21 cellular contexts compared by ENCODE assay signal in the genomic region with DNA sequence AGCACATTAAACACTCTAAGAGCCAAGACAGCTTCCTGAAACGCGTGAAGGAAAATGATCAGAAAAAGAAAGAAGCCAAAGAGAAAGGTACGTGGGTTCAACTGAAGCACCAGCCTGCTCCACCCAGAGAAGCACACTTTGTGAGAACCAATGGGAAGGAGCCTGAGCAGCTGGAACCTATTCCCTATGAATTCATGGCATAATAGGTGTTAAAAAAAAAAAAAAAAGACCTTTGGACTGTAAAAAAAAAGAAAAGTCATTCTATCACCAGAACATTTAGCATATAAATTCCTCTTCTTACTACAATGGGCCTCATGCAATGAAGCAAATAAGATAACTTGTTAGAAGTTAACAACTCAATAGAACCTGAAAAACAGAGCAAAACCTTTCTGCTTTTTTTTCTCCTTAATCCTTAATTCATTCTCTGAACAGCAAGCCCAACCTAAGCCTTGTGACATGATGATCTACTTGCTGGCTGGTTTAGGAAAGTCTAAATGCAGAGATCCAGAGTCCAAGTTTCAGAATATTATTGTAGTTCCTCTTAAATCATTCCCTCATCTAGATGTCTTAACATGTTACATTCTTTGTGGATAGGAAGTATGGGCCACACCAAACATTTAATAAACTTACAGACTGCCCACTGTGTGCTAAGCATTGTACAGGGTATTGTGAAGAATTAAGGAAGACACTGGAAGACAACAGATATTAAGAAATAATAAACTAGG. TPM values are rescaled to one million over a fixed set of nuclear protein-coding genes. Genes with fewer than 3 reads are reported as not detected.
DNase-seq lines count a peak whose midpoint lies in the region; ATAC-seq and TF ChIP-seq lines count a peak whose summit lies in the region.
"Had no signal": no experiment of that assay in that cellular context is flagged by ENCODE, and none has a peak within 500 bp of the region (broad histone marks: within the 10 kb centered on the region; RNA-seq: fewer than 3 reads in every experiment).

No MANE protein-coding gene starts in this region.

- H3K4me3 ChIP-seq in HUES6 (ENCODE audit: low read depth, low read length) (no peak overlapping the region), endodermal cell (ENCODE audit: low read length) (no peak overlapping the region), liver (ENCODE audit: low read depth in 1 of 3, low read length in 3 of 3) (no peak overlapping the region), MM.1S (ENCODE audit: low read length) (no peak overlapping the region)

- H3K79me2 ChIP-seq in MM.1S (ENCODE audit: low read length) = no peaks in the 10 kb centered on the region

- TF ChIP-seq RAD21 in liver (IDR thresholded peaks at IDR 0.05) = no peak

- no peaks in the 10 kb centered on the region for H3K9me3 Mint-ChIP-seq in endodermal cell
- H3K9me3 Mint-ChIP-seq: CD14-positive monocyte had no signal

- H3F3A ChIP-seq in MM.1S (ENCODE audit: insufficient read depth, low read length) = no peaks in the 10 kb centered on the region; the same call in 1 of the 2 replicates

- no peak overlapping the region for H2AFZ ChIP-seq in MM.1S (ENCODE audit: low read length)

- DNase-seq in endodermal cell (no peak), MM.1S (no peak), NCI-H2227 (lab: John Stamatoyannopoulos, UW; ENCODE audit: unreplicated experiment) (no peak), cerebellum (ENCODE audit: low spot score) (no peak)
- DNase-seq: COR-L47, DMS153, EL, KG1, NCI-H1048, NCI-H1436 treated with DMSO at 0.1 percent for 48 hours, NCI-H2029 treated with DMSO at 0.1 percent for 48 hours, NCI-H2171 treated with DMSO at 0.1 percent for 48 hours, NCI-H510A, NCI-H82 had no signal

- H3K4me3 Mint-ChIP-seq in endodermal cell = no peak overlapping the region
- H3K4me3 Mint-ChIP-seq: CD14-positive monocyte had no signal

- peak overlapping the region; percentile 72 for H3K27ac Mint-ChIP-seq in endodermal cell

- H3K36me3 Mint-ChIP-seq in endodermal cell (ENCODE audit: low read depth) = peaks cover 23% of the 10 kb centered on the region

- ATAC-seq in HG02763 (IDR thresholded peaks at IDR 0.05; ENCODE audit: unreplicated experiment) = no peak

- H3K9me3 ChIP-seq in HUES6 (ENCODE audit: control insufficient read depth, insufficient read depth, low read depth, low read length) (no peaks in the 10 kb centered on the region), endodermal cell (ENCODE audit: control insufficient read depth, low read length) (no peaks in the 10 kb centered on the region), liver (ENCODE audit: control insufficient read depth in 4 of 4, low read length in 3 of 4) (no peaks in the 10 kb centered on the region), MM.1S (replicated peaks; ENCODE audit: insufficient read depth, low read length) (no peaks in the 10 kb centered on the region)

- H3K36me3 ChIP-seq in HUES6 (ENCODE audit: control insufficient read depth, insufficient read depth, low read length) = peaks cover 24% of the 10 kb centered on the region
- H3K36me3 ChIP-seq in endodermal cell (ENCODE audit: control insufficient read depth, insufficient read depth, low read length) = peaks cover 19% of the 10 kb centered on the region
- H3K36me3 ChIP-seq in liver (ENCODE audit: control insufficient read depth in 4 of 4, insufficient read depth in 3 of 4, low read depth in 1 of 4, low read length in 3 of 4) = peaks cover 0 to 3% (median 0%) of the 10 kb centered on the region in 4 donors
- H3K36me3 ChIP-seq in MM.1S (replicated peaks; ENCODE audit: insufficient read depth, low read length) = peaks cover 9% of the 10 kb centered on the region; the same call in 1 of the 2 replicates

- no peak overlapping the region for H3K4me2 ChIP-seq in MM.1S (ENCODE audit: low read depth, low read length)

- H3K27me3 Mint-ChIP-seq in endodermal cell (ENCODE audit: insufficient read depth) = no peaks in the 10 kb centered on the region

- H3K9me2 ChIP-seq in MM.1S (replicated peaks; ENCODE audit: insufficient read depth, low read length) = no peaks in the 10 kb centered on the region

- TF ChIP-seq CTCF in 22Rv1 (IDR thresholded peaks at IDR 0.05) = no peak
- no peak for TF ChIP-seq CTCF in endodermal cell (conservative IDR thresholded peaks at IDR 0.05)
- no peak for TF ChIP-seq CTCF in liver (IDR thresholded peaks at IDR 0.05; ENCODE audit: low read depth, low read length, missing input control)
- no peak for TF ChIP-seq CTCF in MM.1S (IDR thresholded peaks at IDR 0.05; ENCODE audit: low read length)

- WGBS in endodermal cell (ENCODE audit: insufficient coverage in 1 of 2, insufficient read length in 1 of 2), 2 experiments = 68 to 83% methylated on average over 2 to 3 of the region's 3 CpGs
- WGBS in liver = 83% methylated on average over 3 of the region's 3 CpGs

- no peaks in the 10 kb centered on the region for H3K27me3 ChIP-seq in HUES6 (ENCODE audit: control insufficient read depth, insufficient read depth, low read length)
- H3K27me3 ChIP-seq in endodermal cell (ENCODE audit: control insufficient read depth, insufficient read depth, low read length, poor library complexity, severe bottlenecking) = no peaks in the 10 kb centered on the region
- H3K27me3 ChIP-seq in liver (ENCODE audit: control insufficient read depth in 4 of 4, insufficient read depth in 4 of 4, low read length in 3 of 4) = no peaks in the 10 kb centered on the region
- no peaks in the 10 kb centered on the region for H3K27me3 ChIP-seq in MM.1S (replicated peaks; ENCODE audit: insufficient read depth, low read length)

- no peaks in the 10 kb centered on the region for H4K20me1 ChIP-seq in MM.1S (ENCODE audit: insufficient read depth, low read length)

- peak overlapping the region; percentile 13; the same call in 1 of the 2 replicates for H3K27ac ChIP-seq in 22Rv1
- H3K27ac ChIP-seq in HUES6 (ENCODE audit: low read depth, low read length) = peak overlapping the region; percentile 36; the same call in 1 of the 2 replicates
- no peak overlapping the region for H3K27ac ChIP-seq in endodermal cell (ENCODE audit: low read depth, low read length)
- no peak overlapping the region for H3K27ac ChIP-seq in liver (ENCODE audit: low read depth in 1 of 2, low read length in 2 of 2)
- no peak overlapping the region for H3K27ac ChIP-seq in MM.1S (ENCODE audit: low read length)

- peaks cover 10% of the 10 kb centered on the region; the same call in 1 of the 2 replicates for H3K4me1 ChIP-seq in HUES6 (ENCODE audit: control insufficient read depth, insufficient read depth, low read length)
- peaks cover 4% of the 10 kb centered on the region for H3K4me1 ChIP-seq in endodermal cell (ENCODE audit: control insufficient read depth, insufficient read depth, low read length)
- H3K4me1 ChIP-seq in liver (ENCODE audit: control insufficient read depth in 4 of 4, insufficient read depth in 4 of 4, low read length in 3 of 4) = peaks cover 0 to 8% (median 4%) of the 10 kb centered on the region in 4 donors
- no peaks in the 10 kb centered on the region for H3K4me1 ChIP-seq in MM.1S (ENCODE audit: low read length)

- H3K9ac ChIP-seq in HUES6 (ENCODE audit: low read length) = peak overlapping the region; percentile 9
- H3K9ac ChIP-seq in endodermal cell (ENCODE audit: extremely low read depth, low read length, poor library complexity, severe bottlenecking) = no peak overlapping the region
- no peak overlapping the region for H3K9ac ChIP-seq in liver (ENCODE audit: low read depth in 1 of 2, low read length in 2 of 2)
- no peak overlapping the region for H3K9ac ChIP-seq in MM.1S (ENCODE audit: low read length)

- peaks cover 34% of the 10 kb centered on the region for H3K4me1 Mint-ChIP-seq in endodermal cell
- H3K4me1 Mint-ChIP-seq: CD14-positive monocyte had no signal

TF ChIP-seq in liver, 16 proteins besides CTCF, POLR2A, EP300 and RAD21:
- TF ChIP-seq FOXA1 (IDR thresholded peaks at IDR 0.05) (no peak), HNF4A (conservative IDR thresholded peaks at IDR 0.05) (peak; percentile 43 to 45)
TF ChIP-seq in liver: peak in this region for 1.

RNA-seq across cellular contexts. Expression of gene BRCA1, which starts 45.4 kb away (rescaled TPM):
- total RNA-seq in endodermal cell (10 to 100 TPM; 45.4 to 59.0 TPM), liver (10 to 100 TPM in 1 of 2 donors, 1 to 10 TPM in 1; 8.9 to 18.6 TPM), cerebellum (20.1 TPM)
- polyA plus RNA-seq in endodermal cell (2013, experiment 1 of 2) = 37.7 TPM
- polyA plus RNA-seq in endodermal cell (2013, experiment 2 of 2) = 34.2 TPM
- 10 to 100 TPM in 1 of 2 donors, 1 to 10 TPM in 1; 1.5 to 16.8 TPM for polyA plus RNA-seq in liver

RNA-seq across cellular contexts. Expression of gene RND2, which starts 54.7 kb away (rescaled TPM):
- total RNA-seq in endodermal cell = 10 to 100 TPM; 36.1 to 55.5 TPM
- polyA plus RNA-seq in endodermal cell (2013, experiment 1 of 2) = 85.1 TPM
- 79.7 TPM for polyA plus RNA-seq in endodermal cell (2013, experiment 2 of 2)
- total RNA-seq in liver = 1 to 10 TPM; 1.9 to 2.8 TPM
- 1 to 10 TPM; 2.1 to 2.4 TPM for polyA plus RNA-seq in liver
- 8.9 TPM for total RNA-seq in cerebellum
- total RNA-seq: H4, SK-MEL-5 had no signal
- polyA plus RNA-seq: CD14-positive monocyte had no signal

RNA-seq across cellular contexts. Expression of gene VAT1, which starts 57.6 kb away (rescaled TPM):
- total RNA-seq in endodermal cell (100 to 1,000 TPM; 306 to 402 TPM), liver (10 to 100 TPM; 16.3 to 18.7 TPM), cerebellum (43.5 TPM)
- polyA plus RNA-seq in endodermal cell (2013, experiment 1 of 2) = 281 TPM
- 251 TPM for polyA plus RNA-seq in endodermal cell (2013, experiment 2 of 2)
- polyA plus RNA-seq in liver = 10 to 100 TPM; 32.1 to 38.8 TPM

Comparison
In these comparisons a context has a peak if more than half of its experiments do, and no peak if none do; other contexts are left out.
1. H3K27ac ChIP-seq: peak in 22Rv1 (single experiment) and HUES6 (single experiment); none in endodermal cell (single experiment), liver (0 of 2) and MM.1S (single experiment).